ENCODE assay signal across 8 cellular contexts in genomic region chr6:105401247-105402089, GRCh38. TPM values are rescaled to one million over a fixed set of nuclear protein-coding genes. Genes with fewer than 3 reads are reported as not detected.
DNase-seq lines count a peak whose midpoint lies in the region; ATAC-seq, FAIRE-seq and TF ChIP-seq lines count a peak whose summit lies in the region.

No MANE protein-coding gene starts in this region.

- no peak for TF ChIP-seq EP300 in gastroesophageal sphincter (IDR thresholded peaks at IDR 0.05)

- peak overlapping the region; percentile 99 for H3K4me2 ChIP-seq in smooth muscle cell

- no peak for ATAC-seq in gastroesophageal sphincter
- ATAC-seq in GM18868 (IDR thresholded peaks at IDR 0.05; ENCODE audit: unreplicated experiment): no peak

- H4K20me1 ChIP-seq in smooth muscle cell (ENCODE audit: low read depth): peaks cover 51% of the 10 kb centered on the region

- no peak for TF ChIP-seq CTCF in gastroesophageal sphincter (IDR thresholded peaks at IDR 0.05)
- TF ChIP-seq CTCF in smooth muscle cell (IDR thresholded peaks at IDR 0.05; ENCODE audit: borderline replicate concordance, insufficient read depth, poor library complexity, severe bottlenecking): no peak

- H3K9me3 ChIP-seq in gastroesophageal sphincter (no peaks in the 10 kb centered on the region), smooth muscle cell (replicated peaks; ENCODE audit: low read depth) (no peaks in the 10 kb centered on the region)

- FAIRE-seq in GM12891 (lab: Jason Lieb, UNC): peak; percentile 13

- H3K9ac ChIP-seq in smooth muscle cell (ENCODE audit: low read depth): no peak overlapping the region

- H3K27me3 ChIP-seq in gastroesophageal sphincter (no peaks in the 10 kb centered on the region), smooth muscle cell (ENCODE audit: low read depth) (no peaks in the 10 kb centered on the region)

- no peaks in the 10 kb centered on the region for H3F3A ChIP-seq in smooth muscle cell (ENCODE audit: low read depth)

- H3K4me1 ChIP-seq in gastroesophageal sphincter (peaks cover 0 to 48% (median 8%) of the 10 kb centered on the region in 3 donors), smooth muscle cell (ENCODE audit: low read depth) (peaks cover 21% of the 10 kb centered on the region)

- H3K79me2 ChIP-seq in smooth muscle cell (ENCODE audit: low read depth): peaks cover 44% of the 10 kb centered on the region

- TF ChIP-seq POLR2A in GM12891 (IDR thresholded peaks at IDR 0.05; ENCODE audit: low read depth, low read length): no peak
- no peak for TF ChIP-seq POLR2A in gastroesophageal sphincter (IDR thresholded peaks at IDR 0.05)
- TF ChIP-seq POLR2A in erythroblast (IDR thresholded peaks at IDR 0.05; ENCODE audit: low read length): no peak

- 69% methylated on average over 7 to 8 of the region's 8 CpGs for WGBS in gastroesophageal sphincter (ENCODE audit: low coverage in 1 of 2), 2 donors
- 48% methylated on average over 8 of the region's 8 CpGs for WGBS in smooth muscle cell (ENCODE audit: low lambda C conversion rate)

- peaks cover 0 to 9% of the 10 kb centered on the region in 2 donors for H3K36me3 ChIP-seq in gastroesophageal sphincter
- no peaks in the 10 kb centered on the region for H3K36me3 ChIP-seq in smooth muscle cell (ENCODE audit: low read depth)

- DNase-seq in GM12891 (ENCODE audit: insufficient read length, low spot score) (no peak), SW480 (ENCODE audit: low spot score) (peak; percentile 8), smooth muscle cell (lab: John Stamatoyannopoulos, UW; ENCODE audit: unreplicated experiment) (no peak), DMS79 treated with DMSO at 0.1 percent for 48 hours (lab: John Stamatoyannopoulos, UW) (no peak), erythroblast (lab: John Stamatoyannopoulos, UW) (no peak), nucleus accumbens (lab: John Stamatoyannopoulos, UW) (no peak)

- no peak overlapping the region for H3K27ac ChIP-seq in gastroesophageal sphincter
- no peak overlapping the region for H3K27ac ChIP-seq in smooth muscle cell (ENCODE audit: low read depth)

- H3K4me3 ChIP-seq in gastroesophageal sphincter: peak overlapping the region; percentile 82 to 92
- peak overlapping the region; percentile 93 for H3K4me3 ChIP-seq in smooth muscle cell

- peak overlapping the region; percentile 91 for H2AFZ ChIP-seq in smooth muscle cell (ENCODE audit: low read depth)

TF ChIP-seq in GM12891, 5 proteins besides CTCF, POLR2A, EP300 and RAD21:
- no peak for TF ChIP-seq TAF1 (IDR thresholded peaks at IDR 0.05; ENCODE audit: low read depth, low read length)
- no peak for TF ChIP-seq POLR2AphosphoS5 (IDR thresholded peaks at IDR 0.05; ENCODE audit: low read depth, low read length)

RNA-seq across cellular contexts. Expression of gene PREP, which starts 1.4 kb away (rescaled TPM):
- 13.7 TPM for polyA plus RNA-seq in GM12891 (2012; ENCODE audit: low read depth, missing spikeins)
- total RNA-seq in gastroesophageal sphincter (10 to 100 TPM; 13.9 to 19.8 (median 17.4) TPM), smooth muscle cell (21.2 and 23.4 TPM in 2 replicates)
- 33.2 and 42.4 TPM in 2 replicates for polyA plus RNA-seq in smooth muscle cell
